14 cellular contexts compared by ENCODE assay signal in genomic region chr1:200892546-200892945, GRCh38.
DNase-seq lines count a peak whose midpoint lies in the region; ATAC-seq lines count a peak whose summit lies in the region.
"Had no signal": no experiment of that assay in that cellular context is flagged by ENCODE, and none has a peak within 500 bp of the region (broad histone marks: within the 10 kb centered on the region; RNA-seq: fewer than 3 reads in every experiment).

No MANE protein-coding gene starts in this region.

- H3K27me3 ChIP-seq in duodenal mucosa (ENCODE audit: control insufficient read depth in 1 of 2, insufficient read depth in 2 of 2, low read length in 2 of 2) (no peaks in the 10 kb centered on the region), mucosa of stomach (ENCODE audit: control insufficient read depth, insufficient read depth, low read length) (peaks cover 5% of the 10 kb centered on the region)

- no peaks in the 10 kb centered on the region for H3K9me3 Mint-ChIP-seq in activated naive CD8-positive, alpha-beta T cell (ENCODE audit: low read depth)
- no peaks in the 10 kb centered on the region for H3K9me3 Mint-ChIP-seq in activated naive CD8-positive, alpha-beta T cell treated with anti-CD3 and anti-CD28 coated beads, Interleukin-2, amount 50 U/mL, for 24 hours
- H3K9me3 Mint-ChIP-seq: activated naive CD4-positive, alpha-beta T cell treated with anti-CD3 and anti-CD28 coated beads, Interleukin-2, amount 50 U/mL, for 72 hours; naive thymus-derived CD8-positive, alpha-beta T cell had no signal

- no peak overlapping the region for H3K27ac Mint-ChIP-seq in activated naive CD8-positive, alpha-beta T cell
- H3K27ac Mint-ChIP-seq in activated naive CD8-positive, alpha-beta T cell treated with anti-CD3 and anti-CD28 coated beads, Interleukin-2, amount 50 U/mL, for 24 hours: no peak overlapping the region
- H3K27ac Mint-ChIP-seq: activated naive CD4-positive, alpha-beta T cell treated with anti-CD3 and anti-CD28 coated beads, Interleukin-2, amount 50 U/mL, for 72 hours; naive thymus-derived CD8-positive, alpha-beta T cell had no signal

- H3K27ac ChIP-seq in duodenal mucosa (ENCODE audit: low read depth, low read length): peak overlapping the region; percentile 22
- H3K27ac ChIP-seq: thoracic aorta had no signal

- H3K4me1 ChIP-seq in duodenal mucosa (ENCODE audit: control insufficient read depth in 1 of 2, insufficient read depth in 2 of 2, low read length in 2 of 2) (peaks cover 40 to 53% of the 10 kb centered on the region in 2 donors), mucosa of stomach (ENCODE audit: control insufficient read depth, insufficient read depth, low read length) (peaks cover 44% of the 10 kb centered on the region)

- peaks cover 35% of the 10 kb centered on the region for H3K4me1 Mint-ChIP-seq in activated naive CD8-positive, alpha-beta T cell (ENCODE audit: low read depth)
- H3K4me1 Mint-ChIP-seq in activated naive CD8-positive, alpha-beta T cell treated with anti-CD3 and anti-CD28 coated beads, Interleukin-2, amount 50 U/mL, for 24 hours: peaks cover 46% of the 10 kb centered on the region

- no peaks in the 10 kb centered on the region for H3K36me3 Mint-ChIP-seq in activated naive CD8-positive, alpha-beta T cell
- H3K36me3 Mint-ChIP-seq in activated naive CD8-positive, alpha-beta T cell treated with anti-CD3 and anti-CD28 coated beads, Interleukin-2, amount 50 U/mL, for 24 hours (ENCODE audit: low read depth): no peaks in the 10 kb centered on the region
- H3K36me3 Mint-ChIP-seq: naive thymus-derived CD8-positive, alpha-beta T cell had no signal

- ATAC-seq in activated naive CD8-positive, alpha-beta T cell treated with anti-CD3 and anti-CD28 coated beads, Interleukin-2, amount 50 U/mL, for 24 hours: no peak
- ATAC-seq in GM21717 (IDR thresholded peaks at IDR 0.05; ENCODE audit: unreplicated experiment): no peak
- ATAC-seq: activated naive CD4-positive, alpha-beta T cell treated with anti-CD3 and anti-CD28 coated beads, Interleukin-2, amount 50 U/mL, for 72 hours; naive thymus-derived CD8-positive, alpha-beta T cell had no signal

- peak overlapping the region; percentile 72 to 77 for H3K9ac ChIP-seq in duodenal mucosa (ENCODE audit: low read depth in 1 of 2, low read length in 2 of 2)
- H3K9ac ChIP-seq in mucosa of stomach (ENCODE audit: low read length): peak overlapping the region; percentile 99

- H3K4me3 ChIP-seq in duodenal mucosa (ENCODE audit: low read depth in 1 of 2, low read length in 2 of 2) (peak overlapping the region; percentile 8 to 73), mucosa of stomach (ENCODE audit: low read length) (no peak overlapping the region)

- peaks cover 4% of the 10 kb centered on the region for H3K27me3 Mint-ChIP-seq in activated naive CD8-positive, alpha-beta T cell
- H3K27me3 Mint-ChIP-seq in activated naive CD8-positive, alpha-beta T cell treated with anti-CD3 and anti-CD28 coated beads, Interleukin-2, amount 50 U/mL, for 24 hours: peaks cover 43% of the 10 kb centered on the region

- peak overlapping the region; percentile 35 for H3K4me3 Mint-ChIP-seq in activated naive CD8-positive, alpha-beta T cell
- no peak overlapping the region for H3K4me3 Mint-ChIP-seq in activated naive CD8-positive, alpha-beta T cell treated with anti-CD3 and anti-CD28 coated beads, Interleukin-2, amount 50 U/mL, for 24 hours

- no peak for DNase-seq in activated naive CD8-positive, alpha-beta T cell treated with anti-CD3 and anti-CD28 coated beads, Interleukin-2, amount 50 U/mL, for 24 hours
- no peak for DNase-seq in SKM-1 treated with dmso at 0.1 percent for 144 hours (lab: John Stamatoyannopoulos, UW; ENCODE audit: unreplicated experiment)
- no peak for DNase-seq in NCI-H510A (lab: John Stamatoyannopoulos, UW)
- no peak for DNase-seq in NCI-H1048 (lab: John Stamatoyannopoulos, UW)
- DNase-seq: kidney glomerular epithelial cell; naive thymus-derived CD8-positive, alpha-beta T cell; NCI-H146; NCI-H524 had no signal

- H3K36me3 ChIP-seq in duodenal mucosa (ENCODE audit: control insufficient read depth in 1 of 2, insufficient read depth in 2 of 2, low read length in 2 of 2) (no peaks in the 10 kb centered on the region), mucosa of stomach (ENCODE audit: control insufficient read depth, insufficient read depth, low read length) (peaks cover 2% of the 10 kb centered on the region)
- H3K36me3 ChIP-seq: thoracic aorta had no signal

- H3K9me3 ChIP-seq in duodenal mucosa (ENCODE audit: control insufficient read depth in 1 of 2, low read length in 2 of 2) (no peaks in the 10 kb centered on the region), mucosa of stomach (ENCODE audit: control insufficient read depth, low read length) (no peaks in the 10 kb centered on the region)
- H3K9me3 ChIP-seq: thoracic aorta had no signal
